Comparison of ENCODE assay signal across 18 cellular contexts in genomic region chr4:7539186-7539585, GRCh38.
A peak's percentile ranks its signal among the peaks of the same experiment; 100 is the strongest.
DNase-seq lines count a peak whose midpoint lies in the region; ATAC-seq and TF ChIP-seq lines count a peak whose summit lies in the region.
"Had no signal": no experiment of that assay in that cellular context is flagged by ENCODE, and none has a peak within 500 bp of the region (broad histone marks: within the 10 kb centered on the region; RNA-seq: fewer than 3 reads in every experiment).

No MANE protein-coding gene starts in this region.

- peak overlapping the region; percentile 35 to 78 for H3K27ac Mint-ChIP-seq in natural killer cell treated with Interleukin-12 subunit alpha and Interleukin-12 subunit beta and Interleukin-15 and Interleukin-18, amount 100 ng/mL, for 72 hours
- peak overlapping the region in 1 of 2 donors; percentile 90 for H3K27ac Mint-ChIP-seq in natural killer cell
- peak overlapping the region; percentile 85 for H3K27ac Mint-ChIP-seq in central memory CD8-positive, alpha-beta T cell (ENCODE audit: low read depth)
- H3K27ac Mint-ChIP-seq: activated CD4-positive, alpha-beta T cell treated with anti-CD3 and anti-CD28 coated beads, Interleukin-2, amount 10 ng/mL, durations not matched to agents 24 days and 14 days; activated naive CD8-positive, alpha-beta T cell treated with anti-CD3 and anti-CD28 coated beads, Interleukin-2, amount 50 U/mL, for 24 hours; memory B cell had no signal

- intact Hi-C loops in natural killer cell (cut with micrococcal nuclease) (loop anchor here (1.0 kb wide), 1 partner anchor 111 kb away; no protein-coding TSS in a partner anchor), heart right ventricle (cut with DNase I) (no loop called here)

- 59 to 97% methylated on average over 3 of the region's 3 CpGs for WGBS in heart right ventricle, 2 donors

- H3K4me1 Mint-ChIP-seq in natural killer cell treated with Interleukin-12 subunit alpha and Interleukin-12 subunit beta and Interleukin-15 and Interleukin-18, amount 100 ng/mL, for 72 hours (ENCODE audit: low read depth in 2 of 2) = peaks cover 5 to 14% of the 10 kb centered on the region in 2 donors
- H3K4me1 Mint-ChIP-seq in natural killer cell = peaks cover 0 to 32% of the 10 kb centered on the region in 2 donors
- H3K4me1 Mint-ChIP-seq in central memory CD8-positive, alpha-beta T cell = peaks cover 6% of the 10 kb centered on the region
- H3K4me1 Mint-ChIP-seq: activated CD4-positive, alpha-beta T cell treated with anti-CD3 and anti-CD28 coated beads, Interleukin-2, amount 10 ng/mL, durations not matched to agents 24 days and 14 days; activated naive CD8-positive, alpha-beta T cell treated with anti-CD3 and anti-CD28 coated beads, Interleukin-2, amount 50 U/mL, for 24 hours; memory B cell had no signal

- H3K4me3 ChIP-seq in Jurkat, Clone E6-1 (ENCODE audit: low read length) = peak overlapping the region; percentile 41
- no peak overlapping the region for H3K4me3 ChIP-seq in heart right ventricle
- H3K4me3 ChIP-seq: K562, uterus had no signal

- H3K4me3 Mint-ChIP-seq in natural killer cell treated with Interleukin-12 subunit alpha and Interleukin-12 subunit beta and Interleukin-15 and Interleukin-18, amount 100 ng/mL, for 72 hours = peak overlapping the region; percentile 57
- no peak overlapping the region for H3K4me3 Mint-ChIP-seq in natural killer cell
- H3K4me3 Mint-ChIP-seq in central memory CD8-positive, alpha-beta T cell = no peak overlapping the region
- H3K4me3 Mint-ChIP-seq: activated CD4-positive, alpha-beta T cell treated with anti-CD3 and anti-CD28 coated beads, Interleukin-2, amount 10 ng/mL, durations not matched to agents 24 days and 14 days; activated naive CD8-positive, alpha-beta T cell treated with anti-CD3 and anti-CD28 coated beads, Interleukin-2, amount 50 U/mL, for 24 hours; CD14-positive monocyte; memory B cell had no signal

- H3K36me3 ChIP-seq in heart right ventricle = no peaks in the 10 kb centered on the region
- H3K36me3 ChIP-seq: uterus had no signal

- TF ChIP-seq CTCF in natural killer cell (IDR thresholded peaks at IDR 0.05) (no peak), heart right ventricle (IDR thresholded peaks at IDR 0.05) (no peak)

- no peaks in the 10 kb centered on the region for H3K36me3 Mint-ChIP-seq in natural killer cell treated with Interleukin-12 subunit alpha and Interleukin-12 subunit beta and Interleukin-15 and Interleukin-18, amount 100 ng/mL, for 72 hours
- H3K36me3 Mint-ChIP-seq in natural killer cell = no peaks in the 10 kb centered on the region
- no peaks in the 10 kb centered on the region for H3K36me3 Mint-ChIP-seq in central memory CD8-positive, alpha-beta T cell (ENCODE audit: insufficient read depth)
- H3K36me3 Mint-ChIP-seq: CD14-positive monocyte had no signal

- no peaks in the 10 kb centered on the region for H3K27me3 Mint-ChIP-seq in natural killer cell treated with Interleukin-12 subunit alpha and Interleukin-12 subunit beta and Interleukin-15 and Interleukin-18, amount 100 ng/mL, for 72 hours
- H3K27me3 Mint-ChIP-seq in natural killer cell (ENCODE audit: low read depth in 2 of 2) = no peaks in the 10 kb centered on the region
- no peaks in the 10 kb centered on the region for H3K27me3 Mint-ChIP-seq in central memory CD8-positive, alpha-beta T cell
- H3K27me3 Mint-ChIP-seq: activated CD4-positive, alpha-beta T cell treated with anti-CD3 and anti-CD28 coated beads, Interleukin-2, amount 10 ng/mL, durations not matched to agents 24 days and 14 days; activated naive CD8-positive, alpha-beta T cell treated with anti-CD3 and anti-CD28 coated beads, Interleukin-2, amount 50 U/mL, for 24 hours had no signal

- in situ Hi-C loops in G401 (cut with HindIII; ENCODE audit: low sequenced_read_pairs) = no loop called here

- no peaks in the 10 kb centered on the region for H3K9me3 Mint-ChIP-seq in natural killer cell treated with Interleukin-12 subunit alpha and Interleukin-12 subunit beta and Interleukin-15 and Interleukin-18, amount 100 ng/mL, for 72 hours
- H3K9me3 Mint-ChIP-seq in natural killer cell = peaks cover 0 to 3% of the 10 kb centered on the region in 2 donors
- no peaks in the 10 kb centered on the region for H3K9me3 Mint-ChIP-seq in central memory CD8-positive, alpha-beta T cell
- H3K9me3 Mint-ChIP-seq: activated CD4-positive, alpha-beta T cell treated with anti-CD3 and anti-CD28 coated beads, Interleukin-2, amount 10 ng/mL, durations not matched to agents 24 days and 14 days had no signal

- no peaks in the 10 kb centered on the region for H3K27me3 ChIP-seq in heart right ventricle
- H3K27me3 ChIP-seq: uterus had no signal

- peaks cover 0 to 6% (median 0%) of the 10 kb centered on the region in 11 donors for H3K9me3 ChIP-seq in heart right ventricle
- H3K9me3 ChIP-seq: SK-N-SH, uterus had no signal

- no peak for DNase-seq in natural killer cell treated with Interleukin-12 subunit alpha and Interleukin-12 subunit beta and Interleukin-15 and Interleukin-18, amount 100 ng/mL, for 72 hours (ENCODE audit: low spot score)
- DNase-seq in natural killer cell (no peak), HuH-7.5 (ENCODE audit: low spot score) (no peak), DMS 273 (lab: John Stamatoyannopoulos, UW; ENCODE audit: unreplicated experiment) (no peak), G401 (ENCODE audit: low spot score) (no peak), heart right ventricle (no peak)
- DNase-seq in Jurkat, Clone E6-1 (ENCODE audit: low read depth, low spot score) = no peak
- no peak for DNase-seq in central memory CD8-positive, alpha-beta T cell (ENCODE audit: low spot score in 2 of 2)
- DNase-seq: ACHN, NCI-H146, uterus had no signal

- ATAC-seq in natural killer cell treated with Interleukin-12 subunit alpha and Interleukin-12 subunit beta and Interleukin-15 and Interleukin-18, amount 100 ng/mL, for 72 hours = no peak
- no peak for ATAC-seq in natural killer cell
- ATAC-seq in central memory CD8-positive, alpha-beta T cell (replicated peaks; ENCODE audit: extremely low read depth, poor library complexity, severe bottlenecking) = no peak
- no peak for ATAC-seq in heart right ventricle
- ATAC-seq: activated naive CD8-positive, alpha-beta T cell treated with anti-CD3 and anti-CD28 coated beads, Interleukin-2, amount 50 U/mL, for 24 hours had no signal

- H3K4me1 ChIP-seq in heart right ventricle = no peaks in the 10 kb centered on the region
- H3K4me1 ChIP-seq: uterus had no signal

- no peak overlapping the region for H3K27ac ChIP-seq in heart right ventricle
- H3K27ac ChIP-seq: uterus, WERI-Rb-1 had no signal
